ENCODE assay signal across 18 cellular contexts in genomic region chr14:105240811-105241576, GRCh38. TPM values are rescaled to one million over a fixed set of nuclear protein-coding genes. Genes with fewer than 3 reads are reported as not detected.
A peak's percentile ranks its signal among the peaks of the same experiment; 100 is the strongest.
DNase-seq lines count a peak whose midpoint lies in the region; ATAC-seq and TF ChIP-seq lines count a peak whose summit lies in the region.
"Had no signal": no experiment of that assay in that cellular context is flagged by ENCODE, and none has a peak within 500 bp of the region (broad histone marks: within the 10 kb centered on the region; RNA-seq: fewer than 3 reads in every experiment).

No MANE protein-coding gene starts in this region.

- no peak overlapping the region for H2AK5ac ChIP-seq in neuronal stem cell (ENCODE audit: low read depth, low read length)

- no peak overlapping the region for H3K18ac ChIP-seq in neuronal stem cell (ENCODE audit: low read length)

- H2AFZ ChIP-seq in neuronal stem cell (ENCODE audit: low read length) = no peak overlapping the region
- H2AFZ ChIP-seq: GM23248 had no signal

- H3K23ac ChIP-seq in neuronal stem cell (ENCODE audit: low read depth, low read length, poor library complexity) = peak overlapping the region; percentile 20

- peak overlapping the region; percentile 87 for H2BK5ac ChIP-seq in neuronal stem cell (ENCODE audit: low read length)

- H4K8ac ChIP-seq in neuronal stem cell (ENCODE audit: low read depth, low read length) = no peak overlapping the region

- H3K4ac ChIP-seq in neuronal stem cell (ENCODE audit: low read length) = no peak overlapping the region

- peaks cover 24% of the 10 kb centered on the region for H3K36me3 ChIP-seq in left ventricle myocardium inferior
- H3K36me3 ChIP-seq in neuronal stem cell (replicated peaks in 1 of 2; ENCODE audit: control insufficient read depth in 2 of 2, insufficient read depth in 2 of 2, low read length in 2 of 2) = peaks cover 8 to 27% of the 10 kb centered on the region in 2 donors

- no peak overlapping the region for H3K4me2 ChIP-seq in neuronal stem cell (ENCODE audit: insufficient read depth, low read length, poor library complexity, severe bottlenecking)
- H3K4me2 ChIP-seq: A549 had no signal

- no peak overlapping the region for H3K27ac Mint-ChIP-seq in natural killer cell treated with Interleukin-12 subunit alpha and Interleukin-12 subunit beta and Interleukin-15 and Interleukin-18, amount 100 ng/mL, for 72 hours
- no peak overlapping the region for H3K27ac Mint-ChIP-seq in natural killer cell
- H3K27ac Mint-ChIP-seq: CD4-positive, alpha-beta T cell; HFFc6 had no signal

- peaks cover 14% of the 10 kb centered on the region for H3K79me1 ChIP-seq in neuronal stem cell (ENCODE audit: low read depth, low read length)

- no peak overlapping the region for H3K4me3 Mint-ChIP-seq in natural killer cell treated with Interleukin-12 subunit alpha and Interleukin-12 subunit beta and Interleukin-15 and Interleukin-18, amount 100 ng/mL, for 72 hours
- H3K4me3 Mint-ChIP-seq in natural killer cell = no peak overlapping the region
- H3K4me3 Mint-ChIP-seq: CD4-positive, alpha-beta T cell; HFFc6 had no signal

- H3K9me3 ChIP-seq in left ventricle myocardium inferior (replicated peaks) (no peaks in the 10 kb centered on the region), neuronal stem cell (replicated peaks in 1 of 2; ENCODE audit: control insufficient read depth in 2 of 2, insufficient read depth in 1 of 2, low read depth in 1 of 2, low read length in 2 of 2) (peaks cover 0 to 1% of the 10 kb centered on the region in 2 donors)
- H3K9me3 ChIP-seq: A549, Caco-2 had no signal

- ATAC-seq in Right ventricle myocardium inferior = no peak
- no peak for ATAC-seq in natural killer cell treated with Interleukin-12 subunit alpha and Interleukin-12 subunit beta and Interleukin-15 and Interleukin-18, amount 100 ng/mL, for 72 hours
- ATAC-seq in natural killer cell = no peak
- ATAC-seq: A549, HCT116 had no signal

- H3K4me1 ChIP-seq in left ventricle myocardium inferior (peaks cover 4% of the 10 kb centered on the region), neuronal stem cell (ENCODE audit: control insufficient read depth in 2 of 2, insufficient read depth in 1 of 2, low read depth in 1 of 2, low read length in 2 of 2) (no peaks in the 10 kb centered on the region)
- H3K4me1 ChIP-seq: A549, Caco-2 had no signal

- H3K14ac ChIP-seq in neuronal stem cell (ENCODE audit: low read length) = no peak overlapping the region

- intact Hi-C loops in Right ventricle myocardium inferior (cut with DNase I) = no loop called here
- intact Hi-C loops in left ventricle myocardium inferior (cut with micrococcal nuclease) = no loop called here
- intact Hi-C loops in natural killer cell (cut with micrococcal nuclease) = no loop called here

- H3K27ac ChIP-seq in left ventricle myocardium inferior (replicated peaks) = no peak overlapping the region
- no peak overlapping the region for H3K27ac ChIP-seq in neuronal stem cell (replicated peaks; ENCODE audit: low read length)
- H3K27ac ChIP-seq: 22Rv1, A549, C4-2B, GM23248, HL-60 had no signal

- no peaks in the 10 kb centered on the region for H3K36me3 Mint-ChIP-seq in natural killer cell treated with Interleukin-12 subunit alpha and Interleukin-12 subunit beta and Interleukin-15 and Interleukin-18, amount 100 ng/mL, for 72 hours
- no peaks in the 10 kb centered on the region for H3K36me3 Mint-ChIP-seq in natural killer cell

- H3K27me3 ChIP-seq in left ventricle myocardium inferior (ENCODE audit: low read depth) (no peaks in the 10 kb centered on the region), neuronal stem cell (ENCODE audit: control insufficient read depth in 3 of 3, insufficient read depth in 3 of 3, low read depth in 1 of 3, low read length in 3 of 3) (no peaks in the 10 kb centered on the region)

- peak; percentile 60 for DNase-seq in Right ventricle myocardium inferior (ENCODE audit: missing footprints)
- DNase-seq in left ventricle myocardium inferior = no peak
- peak; percentile 26 for DNase-seq in natural killer cell treated with Interleukin-12 subunit alpha and Interleukin-12 subunit beta and Interleukin-15 and Interleukin-18, amount 100 ng/mL, for 72 hours (ENCODE audit: low spot score)
- DNase-seq in natural killer cell = no peak
- DNase-seq in neuronal stem cell (ENCODE audit: low spot score) = no peak
- no peak for DNase-seq in NK-92 treated with Interleukin-12 subunit alpha and Interleukin-12 subunit beta, amount 100 ng/mL, for 24 hours (lab: John Stamatoyannopoulos, UW)
- no peak for DNase-seq in foreskin fibroblast
- no peak for DNase-seq in cortex of kidney (lab: John Stamatoyannopoulos, UW)
- DNase-seq: AML-193; Caco-2; CD4-positive, alpha-beta T cell; GM23248; HFFc6 had no signal

- WGBS in neuronal stem cell (ENCODE audit: extremely low coverage in 2 of 2, insufficient read length in 2 of 2, insufficient replicate concordance in 1 of 2), 2 donors = no CpG with 5 or more reads among the region's 31 CpGs

- H2BK12ac ChIP-seq in neuronal stem cell (ENCODE audit: low read length) = no peak overlapping the region

- H2BK120ac ChIP-seq in neuronal stem cell (ENCODE audit: low read depth, low read length) = no peak overlapping the region

- peak overlapping the region; percentile 60 for H3K9ac ChIP-seq in neuronal stem cell (ENCODE audit: low read depth, low read length, poor library complexity)
- H3K9ac ChIP-seq: GM23248 had no signal

- H3K27me3 Mint-ChIP-seq in natural killer cell treated with Interleukin-12 subunit alpha and Interleukin-12 subunit beta and Interleukin-15 and Interleukin-18, amount 100 ng/mL, for 72 hours = no peaks in the 10 kb centered on the region
- H3K27me3 Mint-ChIP-seq in natural killer cell (ENCODE audit: low read depth in 2 of 2) = no peaks in the 10 kb centered on the region
- H3K27me3 Mint-ChIP-seq: CD4-positive, alpha-beta T cell had no signal

- H3K4me1 Mint-ChIP-seq in natural killer cell treated with Interleukin-12 subunit alpha and Interleukin-12 subunit beta and Interleukin-15 and Interleukin-18, amount 100 ng/mL, for 72 hours (ENCODE audit: low read depth in 2 of 2) = peaks cover 0 to 6% of the 10 kb centered on the region in 2 donors
- peaks cover 6 to 13% of the 10 kb centered on the region in 2 donors for H3K4me1 Mint-ChIP-seq in natural killer cell

- no peak overlapping the region for H2BK15ac ChIP-seq in neuronal stem cell (ENCODE audit: low read length)

- TF ChIP-seq CTCF in left ventricle myocardium inferior (IDR thresholded peaks at IDR 0.05; ENCODE audit: borderline replicate concordance) = no peak
- TF ChIP-seq CTCF in natural killer cell (IDR thresholded peaks at IDR 0.05) = no peak
- no peak for TF ChIP-seq CTCF in foreskin fibroblast (IDR thresholded peaks at IDR 0.05; ENCODE audit: low read depth, low read length)

- no peaks in the 10 kb centered on the region for H3K9me3 Mint-ChIP-seq in natural killer cell treated with Interleukin-12 subunit alpha and Interleukin-12 subunit beta and Interleukin-15 and Interleukin-18, amount 100 ng/mL, for 72 hours
- no peaks in the 10 kb centered on the region for H3K9me3 Mint-ChIP-seq in natural killer cell
- H3K9me3 Mint-ChIP-seq: CD4-positive, alpha-beta T cell; HFFc6 had no signal

- no peak overlapping the region for H4K91ac ChIP-seq in neuronal stem cell (ENCODE audit: low read depth, low read length, poor library complexity)

- H3K4me3 ChIP-seq in left ventricle myocardium inferior (no peak overlapping the region), neuronal stem cell (ENCODE audit: low read length in 2 of 2) (no peak overlapping the region), foreskin fibroblast (ENCODE audit: low read depth in 1 of 2, low read length in 2 of 2) (no peak overlapping the region)
- H3K4me3 ChIP-seq: A549, GM23248 had no signal

RNA-seq across cellular contexts. Expression of gene BTBD6, which starts 7.3 kb away (rescaled TPM):
- 48.8 TPM for total RNA-seq in Right ventricle myocardium inferior
- 45.3 TPM for total RNA-seq in left ventricle myocardium inferior
- 10 to 100 TPM; 42.3 to 52.9 TPM for total RNA-seq in natural killer cell treated with Interleukin-12 subunit alpha and Interleukin-12 subunit beta and Interleukin-15 and Interleukin-18, amount 100 ng/mL, for 72 hours
- 10 to 100 TPM; 30.9 to 48.7 (median 44.2) TPM for total RNA-seq in natural killer cell
- polyA plus RNA-seq in neuronal stem cell (2013, experiment 1 of 2) = 10.8 TPM
- polyA plus RNA-seq in neuronal stem cell (2013, experiment 2 of 2) = 10.4 TPM

RNA-seq across cellular contexts. Expression of gene BRF1, which starts 59.8 kb away (rescaled TPM):
- total RNA-seq in Right ventricle myocardium inferior (19.0 TPM), left ventricle myocardium inferior (19.8 TPM), natural killer cell (10 to 100 TPM; 82.4 to 92.7 (median 87.4) TPM)
- 10 to 100 TPM; 43.4 to 76.5 TPM for total RNA-seq in natural killer cell treated with Interleukin-12 subunit alpha and Interleukin-12 subunit beta and Interleukin-15 and Interleukin-18, amount 100 ng/mL, for 72 hours
- polyA plus RNA-seq in neuronal stem cell (2013, experiment 1 of 2) = 14.0 TPM
- polyA plus RNA-seq in neuronal stem cell (2013, experiment 2 of 2) = 14.3 TPM

RNA-seq across cellular contexts. Expression of gene NUDT14, which starts 59.9 kb away (rescaled TPM):
- total RNA-seq in Right ventricle myocardium inferior (33.9 TPM), left ventricle myocardium inferior (22.9 TPM), natural killer cell (10 to 100 TPM; 16.0 to 32.9 (median 22.8) TPM)
- 10 to 100 TPM; 10.2 to 23.4 TPM for total RNA-seq in natural killer cell treated with Interleukin-12 subunit alpha and Interleukin-12 subunit beta and Interleukin-15 and Interleukin-18, amount 100 ng/mL, for 72 hours
- 21.6 TPM for polyA plus RNA-seq in neuronal stem cell (2013, experiment 1 of 2)
- 21.9 TPM for polyA plus RNA-seq in neuronal stem cell (2013, experiment 2 of 2)

Comparison
In these comparisons a context has a peak if more than half of its experiments do, and no peak if none do; other contexts are left out.
1. DNase-seq: peak in Right ventricle myocardium inferior (single experiment) and natural killer cell treated with Interleukin-12 subunit alpha and Interleukin-12 subunit beta and Interleukin-15 and Interleukin-18, amount 100 ng/mL, for 72 hours (single experiment); none in left ventricle myocardium inferior (single experiment), natural killer cell (single experiment), neuronal stem cell (single experiment), NK-92 treated with Interleukin-12 subunit alpha and Interleukin-12 subunit beta, amount 100 ng/mL, for 24 hours (single experiment), foreskin fibroblast (0 of 2) and cortex of kidney (single experiment).